ENCODE assay signal across 17 cellular contexts in the genomic region with DNA sequence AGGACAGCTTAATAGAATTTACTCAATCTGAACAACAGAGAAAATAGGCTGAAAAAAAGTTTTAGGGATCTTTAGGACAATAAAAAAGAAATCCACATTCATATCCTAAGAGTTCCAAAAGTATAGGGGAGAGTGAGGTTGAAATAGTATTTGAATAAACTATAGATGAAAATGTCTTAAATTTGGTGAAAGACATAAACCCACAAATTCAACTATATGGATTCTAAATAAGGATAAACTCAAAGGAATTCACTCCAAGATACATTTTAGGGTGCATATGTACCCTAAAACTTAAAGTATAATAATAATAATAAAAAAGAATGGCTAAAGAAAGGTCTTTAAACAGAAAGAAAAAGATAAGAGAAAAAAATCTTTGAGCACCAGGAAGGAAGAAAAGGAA.
"Had no signal": no experiment of that assay in that cellular context is flagged by ENCODE, and none has a peak within 500 bp of the region (broad histone marks: within the 10 kb centered on the region; RNA-seq: fewer than 3 reads in every experiment).

No MANE protein-coding gene starts in this region.

- ATAC-seq: stimulated activated effector memory CD8-positive, alpha-beta T cell treated with anti-CD3 and anti-CD28 coated beads, Interleukin-12 subunit alpha, Interleukin-12 subunit beta, amount 100 ng/mL, for 72 hours; stimulated activated memory B cell treated with anti-CD40 and anti-IgM and Interleukin-4, amounts not matched to agents 10 μg/mL and 1 μg/mL and 100 μg/mL, for 72 hours; stimulated activated naive B cell treated with anti-CD40 and anti-IgM and Interleukin-4, amounts not matched to agents 10 μg/mL and 1 μg/mL and 100 μg/mL, for 72 hours; stimulated activated naive CD8-positive, alpha-beta T cell treated with anti-CD3 and anti-CD28 coated beads, Interleukin-15, amount 100 ng/mL, for 72 hours; stimulated activated naive CD8-positive, alpha-beta T cell treated with anti-CD3 and anti-CD28 coated beads, Interleukin-15, Interleukin-2, amounts not matched to agents 100 U/mL and 50 U/mL, for 24 hours; upper lobe of right lung had no signal

- H3K4me1 ChIP-seq: stomach, suprapubic skin, testis, thyroid gland, tibial artery, tibial nerve, transverse colon, upper lobe of left lung, upper lobe of right lung, uterus, vagina had no signal

- H3K27ac ChIP-seq: stomach, suprapubic skin, testis, thoracic aorta, thyroid gland, tibial artery, tibial nerve, transverse colon, upper lobe of left lung, upper lobe of right lung, uterus, vagina had no signal

- H3K9me3 ChIP-seq: stomach, suprapubic skin, testis, thoracic aorta, thyroid gland, tibial artery, tibial nerve, transverse colon, upper lobe of left lung, upper lobe of right lung, uterus, vagina had no signal

- H3K36me3 ChIP-seq: stomach, suprapubic skin, thoracic aorta, thyroid gland, tibial artery, tibial nerve, transverse colon, upper lobe of left lung, upper lobe of right lung, uterus, vagina had no signal

- H3K4me3 ChIP-seq: stomach, suprapubic skin, testis, thoracic aorta, thyroid gland, tibial artery, tibial nerve, transverse colon, upper lobe of left lung, upper lobe of right lung, uterus, vagina had no signal
